In genomic region chr11:112274007-112274783, GRCh38 we compare ENCODE assay signal across 34 cellular contexts. TPM values are rescaled to one million over a fixed set of nuclear protein-coding genes. Genes with fewer than 3 reads are reported as not detected.
"Had no signal": no experiment of that assay in that cellular context is flagged by ENCODE, and none has a peak within 500 bp of the region (broad histone marks: within the 10 kb centered on the region; RNA-seq: fewer than 3 reads in every experiment).

No MANE protein-coding gene starts in this region.

- H3K9me3 Mint-ChIP-seq: activated B cell treated with CpG ODN at 0.5 μM for 24 hours; activated CD4-positive, alpha-beta memory T cell treated with anti-CD3 and anti-CD28 coated beads for 36 hours; activated naive CD4-positive, alpha-beta T cell treated with anti-CD3 and anti-CD28 coated beads, Interleukin-2, amount 10 ng/mL, durations not matched to agents 7 days and 5 days; activated naive CD8-positive, alpha-beta T cell treated with anti-CD3 and anti-CD28 coated beads, Interleukin-2, amount 10 ng/mL, durations not matched to agents 7 days and 5 days; activated T-cell treated with anti-CD3 and anti-CD28 coated beads, Interleukin-2, amount 50 U/mL, for 72 hours; activated T-helper 2 cell treated with anti-CD3 and anti-CD28 coated beads, Interferon-gamma antibody, Interleukin-2, Interleukin-4, amounts not matched to agents 10 μg/mL and 5 μg/mL and 100 μg/mL, durations not matched to agents 14 hours and 24 hours and 36 hours; T-cell had no signal

- ATAC-seq: activated T-cell treated with anti-CD3 and anti-CD28 coated beads, Interleukin-2, amount 50 U/mL, for 72 hours; body of pancreas; Panc1; Right ventricle myocardium inferior; T-cell had no signal

- H3K36me3 Mint-ChIP-seq: activated CD4-positive, alpha-beta memory T cell treated with anti-CD3 and anti-CD28 coated beads for 36 hours; activated naive CD4-positive, alpha-beta T cell treated with anti-CD3 and anti-CD28 coated beads, Interleukin-2, amount 10 ng/mL, durations not matched to agents 7 days and 5 days; activated naive CD8-positive, alpha-beta T cell treated with anti-CD3 and anti-CD28 coated beads, Interleukin-2, amount 10 ng/mL, durations not matched to agents 7 days and 5 days had no signal

- H3K27ac Mint-ChIP-seq: activated B cell treated with CpG ODN at 0.5 μM for 24 hours; activated CD4-positive, alpha-beta memory T cell treated with anti-CD3 and anti-CD28 coated beads for 36 hours; activated naive CD4-positive, alpha-beta T cell treated with anti-CD3 and anti-CD28 coated beads, Interleukin-2, amount 10 ng/mL, durations not matched to agents 7 days and 5 days; activated naive CD8-positive, alpha-beta T cell treated with anti-CD3 and anti-CD28 coated beads, Interleukin-2, amount 10 ng/mL, durations not matched to agents 7 days and 5 days; activated T-cell treated with anti-CD3 and anti-CD28 coated beads, Interleukin-2, amount 50 U/mL, for 72 hours; activated T-helper 2 cell treated with anti-CD3 and anti-CD28 coated beads, Interferon-gamma antibody, Interleukin-2, Interleukin-4, amounts not matched to agents 10 μg/mL and 5 μg/mL and 100 μg/mL, durations not matched to agents 14 hours and 24 hours and 36 hours; T-cell had no signal

- H3K27me3 ChIP-seq: body of pancreas had no signal

- DNase-seq: activated B cell treated with CpG ODN at 0.5 μM for 24 hours; activated CD4-positive, alpha-beta memory T cell treated with anti-CD3 and anti-CD28 coated beads for 36 hours; activated CD4-positive, alpha-beta T cell treated with anti-CD3 and anti-CD28 coated beads for 1 hour; activated CD8-positive, alpha-beta memory T cell treated with anti-CD3 and anti-CD28 coated beads, Interleukin-2, amount 50 U/mL, for 4 hours; activated gamma-delta T cell treated with Interleukin-2 at 50 U/mL for 16 hours; activated naive CD4-positive, alpha-beta T cell treated with anti-CD3 and anti-CD28 coated beads, Interleukin-2, amount 10 ng/mL, durations not matched to agents 7 days and 5 days; activated naive CD8-positive, alpha-beta T cell treated with anti-CD3 and anti-CD28 coated beads, Interleukin-2, amount 10 ng/mL, durations not matched to agents 7 days and 5 days; activated T-cell treated with anti-CD3 and anti-CD28 coated beads, Interleukin-2, amount 50 U/mL, for 72 hours; aorta; body of pancreas; central memory CD4-positive, alpha-beta T cell; KG1; NCI-H1092; NCI-H1417; NCI-H1930; NCI-H2171; NCI-H2227 treated with DMSO at 0.1 percent for 48 hours; NCI-H446 treated with DMSO at 0.1 percent for 48 hours; NCI-H524 treated with DMSO at 0.1 percent for 48 hours; NCI-H82; NK-92 treated with Interleukin-12 subunit alpha and Interleukin-12 subunit beta, amount 100 ng/mL, for 24 hours; OCI-M1; RPMI8226; T-cell; T-helper 2 cell; T1000 had no signal

- H3K4me3 ChIP-seq: body of pancreas, SK-N-MC had no signal

- H3K27ac ChIP-seq: body of pancreas, SK-N-MC had no signal

- H3K4me1 Mint-ChIP-seq: T-cell had no signal

- H3K27me3 Mint-ChIP-seq: activated B cell treated with CpG ODN at 0.5 μM for 24 hours; activated CD4-positive, alpha-beta memory T cell treated with anti-CD3 and anti-CD28 coated beads for 36 hours; T-cell had no signal

- H3K4me3 Mint-ChIP-seq: activated B cell treated with CpG ODN at 0.5 μM for 24 hours; activated CD4-positive, alpha-beta memory T cell treated with anti-CD3 and anti-CD28 coated beads for 36 hours; activated naive CD4-positive, alpha-beta T cell treated with anti-CD3 and anti-CD28 coated beads, Interleukin-2, amount 10 ng/mL, durations not matched to agents 7 days and 5 days; activated naive CD8-positive, alpha-beta T cell treated with anti-CD3 and anti-CD28 coated beads, Interleukin-2, amount 10 ng/mL, durations not matched to agents 7 days and 5 days; activated T-cell treated with anti-CD3 and anti-CD28 coated beads, Interleukin-2, amount 50 U/mL, for 72 hours; T-cell had no signal

- H3K9me3 ChIP-seq: body of pancreas had no signal

RNA-seq across cellular contexts. Expression of gene PLET1, which starts 13.5 kb away (rescaled TPM):
- total RNA-seq: activated B cell treated with CpG ODN at 0.5 μM for 24 hours; activated CD4-positive, alpha-beta memory T cell treated with anti-CD3 and anti-CD28 coated beads for 36 hours; activated naive CD8-positive, alpha-beta T cell treated with anti-CD3 and anti-CD28 coated beads, Interleukin-2, amount 10 ng/mL, durations not matched to agents 7 days and 5 days; activated T-cell treated with anti-CD3 and anti-CD28 coated beads, Interleukin-2, amount 50 U/mL, for 72 hours; activated T-helper 2 cell treated with anti-CD3 and anti-CD28 coated beads, Interferon-gamma antibody, Interleukin-2, Interleukin-4, amounts not matched to agents 10 μg/mL and 5 μg/mL and 100 μg/mL, durations not matched to agents 14 hours and 24 hours and 36 hours; aorta; body of pancreas; bronchial epithelial cell; chondrocyte; LHCN-M2; M059J; Right ventricle myocardium inferior; T-cell had no signal
- polyA plus RNA-seq: aorta had no signal
